ENCODE assay signal across 14 cellular contexts in genomic region chr22:48588881-48589450, GRCh38.
A peak's percentile ranks its signal among the peaks of the same experiment; 100 is the strongest.
DNase-seq lines count a peak whose midpoint lies in the region; ATAC-seq and TF ChIP-seq lines count a peak whose summit lies in the region.
"Had no signal": no experiment of that assay in that cellular context is flagged by ENCODE, and none has a peak within 500 bp of the region (broad histone marks: within the 10 kb centered on the region; RNA-seq: fewer than 3 reads in every experiment).

No MANE protein-coding gene starts in this region.

- H3K79me2 ChIP-seq in GM23338 (replicated peaks; ENCODE audit: insufficient read depth) = no peaks in the 10 kb centered on the region

- H2AFZ ChIP-seq in GM23338 = no peak overlapping the region

- no peak overlapping the region for H3K9ac ChIP-seq in BLaER1

- H3K4me3 Mint-ChIP-seq in nephron progenitor cell (no peak overlapping the region), GM23338 (no peak overlapping the region), osteocyte (ENCODE audit: unreplicated experiment) (no peak overlapping the region)
- H3K4me3 Mint-ChIP-seq: B cell, HFFc6 had no signal

- H3K27me3 Mint-ChIP-seq in nephron progenitor cell (ENCODE audit: low read depth, poor library complexity) (peaks cover 3% of the 10 kb centered on the region), GM23338 (ENCODE audit: insufficient read depth, low read depth, poor library complexity) (peaks cover 3% of the 10 kb centered on the region), osteocyte (ENCODE audit: unreplicated experiment) (no peaks in the 10 kb centered on the region)
- H3K27me3 Mint-ChIP-seq: B cell had no signal

- peak overlapping the region; percentile 59; the same call in 1 of the 2 replicates for H3K4me3 ChIP-seq in BLaER1
- H3K4me3 ChIP-seq in GM23338 = no peak overlapping the region
- H3K4me3 ChIP-seq: HAP-1 had no signal

- peaks cover 17% of the 10 kb centered on the region for H3K4me1 Mint-ChIP-seq in nephron progenitor cell
- H3K4me1 Mint-ChIP-seq in GM23338 = peaks cover 2% of the 10 kb centered on the region; the same call in 1 of the 3 replicates
- H3K4me1 Mint-ChIP-seq in osteocyte (ENCODE audit: unreplicated experiment) = no peaks in the 10 kb centered on the region
- H3K4me1 Mint-ChIP-seq: B cell had no signal

- H3K9me2 ChIP-seq in GM23338 (ENCODE audit: insufficient read depth) = no peaks in the 10 kb centered on the region

- H3K27ac ChIP-seq in BLaER1 (peak overlapping the region; percentile 73), VCaP (0 out of 2 replicates have a peak overlapping the region, but pooled peaks have one; percentile 22), GM23338 (ENCODE audit: low read depth) (no peak overlapping the region)

- no peak for ATAC-seq in GM23338
- ATAC-seq: HepG2 had no signal

- no peaks in the 10 kb centered on the region for H3K36me3 Mint-ChIP-seq in nephron progenitor cell (ENCODE audit: low read depth)
- H3K36me3 Mint-ChIP-seq in GM23338 (ENCODE audit: low read depth) = no peaks in the 10 kb centered on the region
- H3K36me3 Mint-ChIP-seq in osteocyte (ENCODE audit: unreplicated experiment) = no peaks in the 10 kb centered on the region

- H3K4me2 ChIP-seq in BLaER1 (peak overlapping the region; percentile 73), GM23338 (no peak overlapping the region)

- no peaks in the 10 kb centered on the region for H3K9me3 ChIP-seq in BLaER1
- H3K9me3 ChIP-seq: HAP-1 had no signal

- H3K27ac Mint-ChIP-seq in nephron progenitor cell (no peak overlapping the region), GM23338 (no peak overlapping the region), osteocyte (ENCODE audit: unreplicated experiment) (no peak overlapping the region)
- H3K27ac Mint-ChIP-seq: B cell, HFFc6 had no signal

- H3K36me3 ChIP-seq in BLaER1 = no peaks in the 10 kb centered on the region
- H3K36me3 ChIP-seq in GM23338 (ENCODE audit: insufficient read depth) = no peaks in the 10 kb centered on the region
- H3K36me3 ChIP-seq: HAP-1 had no signal

- H3K27me3 ChIP-seq in BLaER1 (peaks cover 11% of the 10 kb centered on the region; the same call in 1 of the 2 replicates), GM23338 (ENCODE audit: insufficient read depth) (no peaks in the 10 kb centered on the region)

- H3K4me1 ChIP-seq in BLaER1 = peaks cover 87% of the 10 kb centered on the region
- no peaks in the 10 kb centered on the region for H3K4me1 ChIP-seq in GM23338 (ENCODE audit: insufficient read depth)
- H3K4me1 ChIP-seq: HAP-1 had no signal

- TF ChIP-seq CTCF in VCaP (conservative IDR thresholded peaks at IDR 0.05) (no peak), nephron progenitor cell (IDR thresholded peaks at IDR 0.05) (no peak), GM23338 (conservative IDR thresholded peaks at IDR 0.05; ENCODE audit: low read depth in 2 of 2) (no peak), osteocyte (IDR thresholded peaks at IDR 0.05) (no peak)

- peak; percentile 48 for DNase-seq in DMS79 (lab: John Stamatoyannopoulos, UW)
- peak; percentile 20 for DNase-seq in nephron progenitor cell
- no peak for DNase-seq in midbrain (lab: John Stamatoyannopoulos, UW)
- DNase-seq in GM23338 (ENCODE audit: low spot score) = no peak
- no peak for DNase-seq in osteocyte (ENCODE audit: extremely low spot score, unreplicated experiment)
- DNase-seq: Calu3, DMS 273 treated with DMSO at 0.1 percent for 48 hours, EL, HFFc6 had no signal

- no peaks in the 10 kb centered on the region for H3K9me3 Mint-ChIP-seq in nephron progenitor cell
- H3K9me3 Mint-ChIP-seq in GM23338 = no peaks in the 10 kb centered on the region; the same call in 2 of the 3 replicates
- H3K9me3 Mint-ChIP-seq in osteocyte (ENCODE audit: unreplicated experiment) = no peaks in the 10 kb centered on the region

- no peaks in the 10 kb centered on the region for H3F3A ChIP-seq in GM23338 (replicated peaks; ENCODE audit: low read depth)

- H4K20me1 ChIP-seq in BLaER1 = peaks cover 2% of the 10 kb centered on the region; the same call in 1 of the 2 replicates
- H4K20me1 ChIP-seq in GM23338 (replicated peaks; ENCODE audit: insufficient read depth) = no peaks in the 10 kb centered on the region

TF ChIP-seq in GM23338, 12 proteins besides CTCF, POLR2A, EP300 and RAD21:
- TF ChIP-seq EZH2phosphoT487 (IDR thresholded peaks at IDR 0.05; ENCODE audit: unreplicated experiment) = no peak
- no peak for TF ChIP-seq ZNF114 (CRISPR knock-in tag; IDR thresholded peaks at IDR 0.05)
- TF ChIP-seq NANOG (IDR thresholded peaks at IDR 0.05; ENCODE audit: borderline replicate concordance) = no peak
- TF ChIP-seq REST (IDR thresholded peaks at IDR 0.05; ENCODE audit: unreplicated experiment) = no peak
- TF ChIP-seq ZNF331 (CRISPR knock-in tag; IDR thresholded peaks at IDR 0.05; ENCODE audit: low read depth) = no peak
- TF ChIP-seq STAT1 (IDR thresholded peaks at IDR 0.05; ENCODE audit: unreplicated experiment) = no peak
- no peak for TF ChIP-seq CREB1 (CRISPR knock-in tag; IDR thresholded peaks at IDR 0.05; ENCODE audit: low read depth)
TF ChIP-seq in GM23338: peak in this region for 0.

Comparison
In these comparisons a context has a peak if more than half of its experiments do, and no peak if none do; other contexts are left out.
1. DNase-seq: peak in DMS79 (single experiment) and nephron progenitor cell (single experiment); none in midbrain (single experiment), GM23338 (single experiment) and osteocyte (single experiment).